In the genomic region with DNA sequence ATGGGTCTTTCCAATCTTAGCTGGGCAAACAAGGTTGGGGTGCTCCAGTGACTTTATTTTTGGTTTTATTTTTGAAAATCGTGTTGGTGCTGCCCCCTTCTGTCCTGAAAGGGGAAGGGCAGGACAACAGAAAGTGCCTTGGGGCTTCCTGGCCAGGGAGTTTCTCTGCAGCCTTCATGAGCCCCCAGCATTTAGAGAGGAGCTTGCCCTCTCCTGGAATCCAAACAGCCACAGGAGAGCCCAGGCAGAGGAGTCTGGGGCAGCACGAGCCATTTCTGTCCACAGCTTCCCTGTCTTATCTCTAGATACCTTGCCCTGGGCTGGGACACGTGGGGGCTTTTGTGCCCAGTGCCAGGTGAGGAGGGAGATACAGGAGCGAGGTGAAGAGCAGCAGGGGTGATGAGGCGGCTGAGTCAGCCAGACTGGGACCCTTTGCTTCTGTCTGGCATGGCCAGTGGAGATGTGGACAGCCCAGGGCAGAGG, we compare ENCODE assay signal across 9 cellular contexts. TPM values are rescaled to one million over a fixed set of nuclear protein-coding genes. Genes with fewer than 3 reads are reported as not detected.
DNase-seq lines count a peak whose midpoint lies in the region; ATAC-seq, FAIRE-seq and TF ChIP-seq lines count a peak whose summit lies in the region.
"Had no signal": no experiment of that assay in that cellular context is flagged by ENCODE, and none has a peak within 500 bp of the region (broad histone marks: within the 10 kb centered on the region; RNA-seq: fewer than 3 reads in every experiment).

No MANE protein-coding gene starts in this region.

- H3K4me3 ChIP-seq in H7 (ENCODE audit: insufficient read depth, low read depth, low read length), result no peak overlapping the region
- H3K4me3 ChIP-seq in Peyer's patch, result no peak overlapping the region
- no peak overlapping the region for H3K4me3 ChIP-seq in GM12878
- H3K4me3 ChIP-seq in kidney epithelial cell (ENCODE audit: low read depth, low read length), result no peak overlapping the region
- H3K4me3 ChIP-seq in stomach, result peak overlapping the region in 1 of 4 donors; percentile 6
- H3K4me3 ChIP-seq: SK-N-MC had no signal

- peak overlapping the region; percentile 21 for H3K4me3 Mint-ChIP-seq in CD4-positive, alpha-beta T cell

- H4K20me1 ChIP-seq in GM12878 (ENCODE audit: control insufficient read depth, insufficient read depth), result no peaks in the 10 kb centered on the region

- no peak overlapping the region for H3K27ac ChIP-seq in CD4-positive, alpha-beta T cell (ENCODE audit: low read depth, low read length)
- H3K27ac ChIP-seq in Peyer's patch (peak overlapping the region in 1 of 4 donors; percentile 21), GM12878 (ENCODE audit: control insufficient read depth, insufficient read depth) (peak overlapping the region; percentile 40; the same call in 1 of the 2 replicates), stomach (peak overlapping the region in 3 of 5 donors; percentile 3 to 39 (median 15))
- H3K27ac ChIP-seq: SK-N-MC had no signal

- peaks cover 27% of the 10 kb centered on the region for H3K79me2 ChIP-seq in GM12878 (ENCODE audit: control insufficient read depth, insufficient read depth, low read length)

- no peak for TF ChIP-seq EP300 in GM12878 (IDR thresholded peaks at IDR 0.05; ENCODE audit: borderline replicate concordance in 1 of 2, control insufficient read depth in 1 of 2, low read depth in 2 of 2, low read length in 2 of 2)
- no peak for TF ChIP-seq EP300 in stomach (IDR thresholded peaks at IDR 0.05)

- peak; percentile 57 for FAIRE-seq in GM12878 (lab: Jason Lieb, UNC)

- H3K27me3 ChIP-seq in CD4-positive, alpha-beta T cell (ENCODE audit: control insufficient read depth, insufficient read depth, low read length), result no peaks in the 10 kb centered on the region
- H3K27me3 ChIP-seq in H7 (ENCODE audit: control insufficient read depth, insufficient read depth, low read length), result no peaks in the 10 kb centered on the region; the same call in 1 of the 2 replicates
- no peaks in the 10 kb centered on the region for H3K27me3 ChIP-seq in Peyer's patch
- H3K27me3 ChIP-seq in GM12878 (replicated peaks in 1 of 2; ENCODE audit: control insufficient read depth in 2 of 2, insufficient read depth in 2 of 2, low read length in 1 of 2), result no peaks in the 10 kb centered on the region
- no peaks in the 10 kb centered on the region for H3K27me3 ChIP-seq in kidney epithelial cell (ENCODE audit: control insufficient read depth, insufficient read depth, low read length)
- H3K27me3 ChIP-seq in stomach, result no peaks in the 10 kb centered on the region

- no peak overlapping the region; the same call in 1 of the 2 replicates for H3K4me2 ChIP-seq in GM12878 (ENCODE audit: control insufficient read depth, insufficient read depth)

- 21% methylated on average over 5 of the region's 5 CpGs for WGBS in GM12878 (ENCODE audit: insufficient coverage, insufficient replicate concordance, low lambda C conversion rate, missing lambda C conversion rate)
- 25 to 46% (median 39%) methylated on average over 3 to 5 of the region's 5 CpGs for WGBS in stomach, 5 donors

- in situ Hi-C loops in GM12878 (cut with MboI), result loop anchor here (5.0 kb wide), 1 partner anchor 151 kb away; no protein-coding TSS in a partner anchor

- no peak overlapping the region; the same call in 1 of the 2 replicates for H2AFZ ChIP-seq in GM12878 (ENCODE audit: control insufficient read depth, low read depth, low read length)

- no peaks in the 10 kb centered on the region for H3K9me3 ChIP-seq in CD4-positive, alpha-beta T cell (ENCODE audit: control insufficient read depth, low read length)
- no peaks in the 10 kb centered on the region for H3K9me3 ChIP-seq in Peyer's patch
- H3K9me3 ChIP-seq in GM12878 (replicated peaks; ENCODE audit: control insufficient read depth, insufficient read depth, low read length), result no peaks in the 10 kb centered on the region
- no peaks in the 10 kb centered on the region for H3K9me3 ChIP-seq in stomach

- no peaks in the 10 kb centered on the region for H3K9me3 Mint-ChIP-seq in CD4-positive, alpha-beta T cell

- CTCF ChIA-PET in CD4-positive, alpha-beta T cell (lab: Charles Lee), result interaction anchor here (0.9 to 1.5 kb wide), 11 partner anchors 9 to 261 kb away, joined by 3 to 8 read pairs (median 3); a partner anchor contains a TSS
- CTCF ChIA-PET in GM12878 (lab: Yijun Ruan, JAX), result interaction anchor here (0.6 to 7.7 kb wide), 38 partner anchors 9 to 335 kb away, joined by 3 to 61 read pairs (median 6); a partner anchor contains a TSS

- TF ChIP-seq RAD21 in GM12878 (IDR thresholded peaks at IDR 0.05; ENCODE audit: insufficient read depth, low read depth, low read length), result peak; percentile 71

- peak in 8 of 10 experiments; percentile 11 to 40 (median 20) for DNase-seq in CD4-positive, alpha-beta T cell
- DNase-seq in H7, result peak; percentile 77
- DNase-seq in Peyer's patch, result peak in 2 of 3 donors; percentile 46 to 70
- DNase-seq in GM12878 (ENCODE audit: low read depth, low spot score), result no peak
- DNase-seq in kidney epithelial cell (ENCODE audit: low read depth), result no peak
- no peak for DNase-seq in stomach
- DNase-seq in NCI-H1048 (lab: John Stamatoyannopoulos, UW), result no peak

- POLR2A ChIA-PET in CD4-positive, alpha-beta T cell (lab: Charles Lee), result interaction anchor here (0.8 to 1.3 kb wide), 6 partner anchors 95 to 560 kb away, joined by 4 to 9 read pairs (median 5); a partner anchor contains a TSS
- POLR2A ChIA-PET in GM12878 (lab: Charles Lee), result interaction anchor here (0.6 to 7.2 kb wide), 8 partner anchors 9 to 261 kb away, joined by 3 to 55 read pairs (median 3); a partner anchor contains a TSS

- no peak overlapping the region for H3K27ac Mint-ChIP-seq in CD4-positive, alpha-beta T cell

- peaks cover 43% of the 10 kb centered on the region for H3K36me3 Mint-ChIP-seq in CD4-positive, alpha-beta T cell (ENCODE audit: low read depth)

- RAD21 ChIA-PET in GM12878 (lab: Charles Lee; ENCODE audit: unreplicated experiment), result interaction anchor here (1.0 to 7.6 kb wide), 10 partner anchors 17 to 261 kb away, joined by 3 to 89 read pairs (median 4); a partner anchor contains a TSS

- no peak for TF ChIP-seq POLR2A in Peyer's patch (IDR thresholded peaks at IDR 0.05)
- no peak for TF ChIP-seq POLR2A in GM12878 (IDR thresholded peaks at IDR 0.05; ENCODE audit: low read depth, low read length)
- no peak for TF ChIP-seq POLR2A in stomach (IDR thresholded peaks at IDR 0.05)

- no peaks in the 10 kb centered on the region for H3K27me3 Mint-ChIP-seq in CD4-positive, alpha-beta T cell

- H3K9ac ChIP-seq in GM12878 (ENCODE audit: control insufficient read depth, insufficient read depth, low read length), result no peak overlapping the region

- H3K4me1 Mint-ChIP-seq in CD4-positive, alpha-beta T cell (ENCODE audit: low read depth), result peaks cover 18% of the 10 kb centered on the region

- peak; percentile 85 for TF ChIP-seq CTCF in CD4-positive, alpha-beta T cell (IDR thresholded peaks at IDR 0.05)
- TF ChIP-seq CTCF in Peyer's patch (IDR thresholded peaks at IDR 0.05) (peak; percentile 78 to 86 (median 81)), GM12878 (IDR thresholded peaks at IDR 0.05 in 2 of 3, conservative IDR thresholded peaks at IDR 0.05 in 1 of 3; ENCODE audit: control insufficient read depth in 2 of 3, extremely low read depth in 1 of 3, insufficient read depth in 1 of 3, low read depth in 3 of 3, low read length in 3 of 3) (peak; percentile 78 to 84 (median 80)), kidney epithelial cell (IDR thresholded peaks at IDR 0.05; ENCODE audit: insufficient read depth, low read length, poor library complexity, severe bottlenecking) (peak; percentile 83), stomach (IDR thresholded peaks at IDR 0.05) (peak in 5 of 7 experiments; percentile 58 to 93 (median 86))

- no TSS peak for BruUV-seq in GM12878 (replicated peaks; lab: Mats Ljungman, UMichigan)

- H3K36me3 ChIP-seq in H7 (replicated peaks; ENCODE audit: control insufficient read depth, insufficient read depth, low read length), result no peaks in the 10 kb centered on the region
- H3K36me3 ChIP-seq in Peyer's patch, result peaks cover 0 to 12% (median 0%) of the 10 kb centered on the region in 3 donors
- peaks cover 0 to 30% of the 10 kb centered on the region in 2 experiments; a peak in 3 of 4 replicates for H3K36me3 ChIP-seq in GM12878 (ENCODE audit: control insufficient read depth in 2 of 2, insufficient read depth in 2 of 2, low read length in 1 of 2)
- H3K36me3 ChIP-seq in kidney epithelial cell (ENCODE audit: control insufficient read depth, insufficient read depth, low read length), result no peaks in the 10 kb centered on the region
- peaks cover 3 to 46% (median 36%) of the 10 kb centered on the region in 4 donors for H3K36me3 ChIP-seq in stomach

- SMC1A ChIA-PET in GM12878 (lab: Charles Lee; ENCODE audit: uncharacterized antibody, unreplicated experiment), result interaction anchor here (0.9 to 3.6 kb wide), 18 partner anchors 12 to 262 kb away, joined by 3 to 40 read pairs (median 4); a partner anchor contains a TSS

- H3K4me1 ChIP-seq in Peyer's patch, result peaks cover 0 to 12% (median 8%) of the 10 kb centered on the region in 4 donors
- H3K4me1 ChIP-seq in GM12878 (ENCODE audit: control insufficient read depth, insufficient read depth, low read length), result peaks cover 12% of the 10 kb centered on the region
- H3K4me1 ChIP-seq in stomach, result peaks cover 6 to 40% (median 14%) of the 10 kb centered on the region in 4 donors

- intact Hi-C loops in CD4-positive, alpha-beta T cell (cut with DNase I, micrococcal nuclease), result loop anchor here (1.0 to 2.0 kb wide), 3 partner anchors 189 to 245 kb away; no protein-coding TSS in a partner anchor
- intact Hi-C loops in GM12878 (cut with micrococcal nuclease; ENCODE audit: unreplicated experiment) (loop anchor here (2.0 to 5.0 kb wide), 3 partner anchors 151 to 245 kb away; no protein-coding TSS in a partner anchor), stomach (cut with DNase I; ENCODE audit: low total_unique reads) (loop anchor here (10.0 kb wide), 1 partner anchor 169 kb away; a partner anchor contains a TSS)

- peak; percentile 43 for ATAC-seq in CD4-positive, alpha-beta T cell (ENCODE audit: poor library complexity)
- ATAC-seq in GM12878 (peak; percentile 56), HG02970 (IDR thresholded peaks at IDR 0.05; ENCODE audit: low FRiP score, unreplicated experiment) (no peak)

RNA-seq across cellular contexts. Expression of a gene that starts 4.4 kb away (rescaled TPM):
- total RNA-seq in CD4-positive, alpha-beta T cell, result 10 to 100 TPM; 12.2 to 14.1 TPM
- total RNA-seq in H7 (2014; rRNA removed; shearing (Covaris generic)), result 16.3 and 18.2 TPM in 2 replicates
- total RNA-seq in Peyer's patch, result 10 to 100 TPM; 44.6 to 87.7 (median 51.5) TPM
- 30.5 and 32.9 TPM in 2 replicates for total RNA-seq in GM12878 (2013; cell fraction: nucleolus; rRNA removed)
- 10.7 and 12.8 TPM in 2 replicates for total RNA-seq in GM12878 (2014; rRNA removed)
- total RNA-seq in GM12878 (2014; rRNA removed; fragmentation: Illumina TruSeq; extraction: Trizol), result 10.2 and 11.7 TPM in 2 replicates
- 10.3 and 11.5 TPM in 2 replicates for total RNA-seq in GM12878 (2021)
- 3.7 TPM for polyA plus RNA-seq in GM12878 (2011; ENCODE audit: low read depth)
- polyA plus RNA-seq in GM12878 (2011; rRNA removed), result 4.9 and 5.8 TPM in 2 replicates
- 7.6 and 8.8 TPM in 2 replicates for polyA plus RNA-seq in GM12878 (2011; cell fraction: cytosol; rRNA removed)
- polyA plus RNA-seq in GM12878 (2011; cell fraction: nucleus; rRNA removed), result 8.4 and 10.5 TPM in 2 replicates
- 6.3 and 9.0 TPM in 2 replicates for polyA plus RNA-seq in GM12878 (2012)
- polyA plus RNA-seq in GM12878 (2014; fragmentation: Illumina TruSeq; extraction: Trizol), result 10.5 and 16.3 TPM in 2 replicates
- 1 to 10 TPM; 1.3 to 2.5 TPM for polyA plus RNA-seq in GM12878 (2014; fragmentation: Nextera tagmentation; extraction: Ambion mirVana)
- polyA plus RNA-seq in GM12878 (2014; rRNA removed), result 10.6 and 14.2 TPM in 2 replicates
- polyA plus RNA-seq in GM12878 (2016; fragmentation: Nextera tagmentation; extraction: Ambion mirVana), result 1 to 10 TPM; 4.7 to 6.0 TPM
- polyA minus RNA-seq in GM12878 (2011; rRNA and poly(A)+ RNA removed), result 9.8 and 12.7 TPM in 2 replicates
- polyA minus RNA-seq in GM12878 (2011; cell fraction: cytosol; rRNA and poly(A)+ RNA removed), result 8.7 and 14.0 TPM in 2 replicates
- 5.9 and 11.1 TPM in 2 replicates for polyA minus RNA-seq in GM12878 (2011; cell fraction: nucleus; rRNA and poly(A)+ RNA removed)
- 26.6 and 29.6 TPM in 2 replicates for total RNA-seq in kidney epithelial cell
- total RNA-seq in stomach, result 100 to 1,000 TPM in 2 of 5 donors, 10 to 100 TPM in 3; 40.2 to 121 (median 73.3) TPM
- polyA plus RNA-seq in stomach, result 10 to 100 TPM; 18.6 to 43.9 (median 25.1) TPM

RNA-seq across cellular contexts. Expression of a gene that starts 15.3 kb away (rescaled TPM):
- not detected for total RNA-seq in CD4-positive, alpha-beta T cell
- 1.9 and 2.6 TPM in 2 replicates for total RNA-seq in H7 (2014; rRNA removed; shearing (Covaris generic))
- 10 to 100 TPM in 1 of 4 donors, 1 to 10 TPM in 2, not detected in 1; 3.7 to 64.4 (median 4.3) TPM for total RNA-seq in Peyer's patch
- not detected in 2 replicates for total RNA-seq in GM12878 (2013; cell fraction: nucleolus; rRNA removed)
- total RNA-seq in GM12878 (2014; rRNA removed), result 0.34 TPM in 1 of 2 replicates, not detected in the other
- total RNA-seq in GM12878 (2014; rRNA removed; fragmentation: Illumina TruSeq; extraction: Trizol), result not detected in 2 replicates
- total RNA-seq in GM12878 (2021), result not detected in 2 replicates
- polyA plus RNA-seq in GM12878 (2011; ENCODE audit: low read depth), result not detected
- polyA plus RNA-seq in GM12878 (2011; rRNA removed), result 0.11 and 0.19 TPM in 2 replicates
- 0.10 and 0.36 TPM in 2 replicates for polyA plus RNA-seq in GM12878 (2011; cell fraction: cytosol; rRNA removed)
- 1.4 and 2.0 TPM in 2 replicates for polyA plus RNA-seq in GM12878 (2011; cell fraction: nucleus; rRNA removed)
- 3.2 and 5.3 TPM in 2 replicates for polyA plus RNA-seq in GM12878 (2012)
- polyA plus RNA-seq in GM12878 (2014; fragmentation: Illumina TruSeq; extraction: Trizol), result not detected in 2 replicates
- under 1 TPM in 1 of 2 experiments, not detected in 1; 0.29 TPM for polyA plus RNA-seq in GM12878 (2014; fragmentation: Nextera tagmentation; extraction: Ambion mirVana)
- polyA plus RNA-seq in GM12878 (2014; rRNA removed), result 0.35 TPM in 1 of 2 replicates, not detected in the other
- polyA plus RNA-seq in GM12878 (2016; fragmentation: Nextera tagmentation; extraction: Ambion mirVana), result 1 to 10 TPM in 1 of 2 experiments, under 1 TPM in 1; 0.23 to 1.1 TPM
- not detected in 2 replicates for polyA minus RNA-seq in GM12878 (2011; rRNA and poly(A)+ RNA removed)
- not detected in 2 replicates for polyA minus RNA-seq in GM12878 (2011; cell fraction: cytosol; rRNA and poly(A)+ RNA removed)
- polyA minus RNA-seq in GM12878 (2011; cell fraction: nucleus; rRNA and poly(A)+ RNA removed), result not detected in 2 replicates
- 0.27 TPM in 1 of 2 replicates, not detected in the other for total RNA-seq in kidney epithelial cell
- total RNA-seq in stomach, result not detected
- 1 to 10 TPM; 3.3 to 5.3 (median 5.0) TPM for polyA plus RNA-seq in stomach

RNA-seq across cellular contexts. Expression of a gene that starts 16.7 kb away (rescaled TPM):
- 10 to 100 TPM; 29.1 to 33.9 TPM for total RNA-seq in CD4-positive, alpha-beta T cell
- 11.0 and 20.3 TPM in 2 replicates for total RNA-seq in H7 (2014; rRNA removed; shearing (Covaris generic))
- total RNA-seq in Peyer's patch, result 100 to 1,000 TPM in 1 of 4 donors, 10 to 100 TPM in 3; 35.0 to 120 (median 57.3) TPM
- total RNA-seq in GM12878 (2013; cell fraction: nucleolus; rRNA removed), result 63.2 and 75.7 TPM in 2 replicates
- total RNA-seq in GM12878 (2014; rRNA removed), result 11.9 and 13.8 TPM in 2 replicates
- 8.3 and 8.8 TPM in 2 replicates for total RNA-seq in GM12878 (2014; rRNA removed; fragmentation: Illumina TruSeq; extraction: Trizol)
- 17.1 and 24.7 TPM in 2 replicates for total RNA-seq in GM12878 (2021)
- polyA plus RNA-seq in GM12878 (2011; ENCODE audit: low read depth), result 15.9 TPM
- 16.9 and 28.9 TPM in 2 replicates for polyA plus RNA-seq in GM12878 (2011; rRNA removed)
- 26.1 and 30.0 TPM in 2 replicates for polyA plus RNA-seq in GM12878 (2011; cell fraction: cytosol; rRNA removed)
- polyA plus RNA-seq in GM12878 (2011; cell fraction: nucleus; rRNA removed), result 143 and 188 TPM in 2 replicates
- 24.7 and 25.7 TPM in 2 replicates for polyA plus RNA-seq in GM12878 (2012)
- polyA plus RNA-seq in GM12878 (2014; fragmentation: Illumina TruSeq; extraction: Trizol), result 9.5 and 14.7 TPM in 2 replicates
- polyA plus RNA-seq in GM12878 (2014; fragmentation: Nextera tagmentation; extraction: Ambion mirVana), result under 1 TPM; 0.09 to 0.14 TPM
- polyA plus RNA-seq in GM12878 (2014; rRNA removed), result 33.8 and 35.9 TPM in 2 replicates
- polyA plus RNA-seq in GM12878 (2016; fragmentation: Nextera tagmentation; extraction: Ambion mirVana), result 1 to 10 TPM; 6.5 to 7.1 TPM
- polyA minus RNA-seq in GM12878 (2011; rRNA and poly(A)+ RNA removed), result 18.7 and 38.4 TPM in 2 replicates
- polyA minus RNA-seq in GM12878 (2011; cell fraction: cytosol; rRNA and poly(A)+ RNA removed), result 10.2 and 11.4 TPM in 2 replicates
- polyA minus RNA-seq in GM12878 (2011; cell fraction: nucleus; rRNA and poly(A)+ RNA removed), result 33.0 and 54.5 TPM in 2 replicates
- 61.3 and 85.6 TPM in 2 replicates for total RNA-seq in kidney epithelial cell
- total RNA-seq in stomach, result 100 to 1,000 TPM in 2 of 5 donors, 10 to 100 TPM in 2, 1 to 10 TPM in 1; 8.5 to 149 (median 83.2) TPM
- 1 to 10 TPM; 2.4 to 7.8 (median 4.0) TPM for polyA plus RNA-seq in stomach

RNA-seq across cellular contexts. Expression of a gene that starts 21.2 kb away (rescaled TPM):
- total RNA-seq in CD4-positive, alpha-beta T cell, result 1 to 10 TPM; 3.1 to 4.0 TPM
- 1.1 and 8.2 TPM in 2 replicates for total RNA-seq in H7 (2014; rRNA removed; shearing (Covaris generic))
- total RNA-seq in Peyer's patch (100 to 1,000 TPM in 3 of 4 donors, 10 to 100 TPM in 1; 27.5 to 151 (median 125) TPM), GM12878 (2014; rRNA removed) (0.87 and 0.96 TPM in 2 replicates), GM12878 (2014; rRNA removed; fragmentation: Illumina TruSeq; extraction: Trizol) (0.76 and 0.88 TPM in 2 replicates), GM12878 (2021) (1.7 and 1.8 TPM in 2 replicates), kidney epithelial cell (7.5 and 13.5 TPM in 2 replicates), stomach (100 to 1,000 TPM; 111 to 312 (median 139) TPM)
- 1.6 and 2.1 TPM in 2 replicates for total RNA-seq in GM12878 (2013; cell fraction: nucleolus; rRNA removed)
- polyA plus RNA-seq in GM12878 (2011; ENCODE audit: low read depth), result 2.0 TPM
- polyA plus RNA-seq in GM12878 (2011; rRNA removed) (0.82 and 1.3 TPM in 2 replicates), GM12878 (2014; fragmentation: Illumina TruSeq; extraction: Trizol) (1.4 and 1.5 TPM in 2 replicates), GM12878 (2014; fragmentation: Nextera tagmentation; extraction: Ambion mirVana) (under 1 TPM in 1 of 2 experiments, not detected in 1; 0.31 TPM), GM12878 (2014; rRNA removed) (1.9 and 2.8 TPM in 2 replicates), GM12878 (2016; fragmentation: Nextera tagmentation; extraction: Ambion mirVana) (under 1 TPM; 0.73 to 0.86 TPM), stomach (100 to 1,000 TPM in 1 of 3 donors, 10 to 100 TPM in 2; 68.9 to 216 (median 84.2) TPM)
- polyA plus RNA-seq in GM12878 (2011; cell fraction: cytosol; rRNA removed), result 1.5 and 1.7 TPM in 2 replicates
- 1.6 and 2.1 TPM in 2 replicates for polyA plus RNA-seq in GM12878 (2011; cell fraction: nucleus; rRNA removed)
- polyA plus RNA-seq in GM12878 (2012), result 2.0 and 2.1 TPM in 2 replicates
- polyA minus RNA-seq in GM12878 (2011; rRNA and poly(A)+ RNA removed), result 1.9 and 2.3 TPM in 2 replicates
- polyA minus RNA-seq in GM12878 (2011; cell fraction: cytosol; rRNA and poly(A)+ RNA removed), result 0.83 and 2.0 TPM in 2 replicates
- 0.77 and 1.1 TPM in 2 replicates for polyA minus RNA-seq in GM12878 (2011; cell fraction: nucleus; rRNA and poly(A)+ RNA removed)

RNA-seq across cellular contexts. Expression of a gene that starts 52.9 kb away (rescaled TPM):
- total RNA-seq in CD4-positive, alpha-beta T cell, result 1 to 10 TPM; 3.8 to 4.6 TPM
- total RNA-seq in H7 (2014; rRNA removed; shearing (Covaris generic)), result 4.4 and 4.8 TPM in 2 replicates
- total RNA-seq in Peyer's patch (100 to 1,000 TPM in 2 of 4 donors, 10 to 100 TPM in 2; 55.9 to 187 (median 108) TPM), GM12878 (2014; rRNA removed) (0.73 and 1.1 TPM in 2 replicates), GM12878 (2014; rRNA removed; fragmentation: Illumina TruSeq; extraction: Trizol) (0.09 and 0.27 TPM in 2 replicates), GM12878 (2021) (1.2 and 1.3 TPM in 2 replicates), kidney epithelial cell (2.8 and 4.0 TPM in 2 replicates), stomach (100 to 1,000 TPM; 168 to 404 (median 234) TPM)
- 7.5 and 10.3 TPM in 2 replicates for total RNA-seq in GM12878 (2013; cell fraction: nucleolus; rRNA removed)
- 0.91 TPM for polyA plus RNA-seq in GM12878 (2011; ENCODE audit: low read depth)
- polyA plus RNA-seq in GM12878 (2011; rRNA removed) (0.96 and 1.1 TPM in 2 replicates), GM12878 (2014; fragmentation: Illumina TruSeq; extraction: Trizol) (0.38 and 0.51 TPM in 2 replicates), GM12878 (2014; fragmentation: Nextera tagmentation; extraction: Ambion mirVana) (under 1 TPM; 0.10 to 0.16 TPM), GM12878 (2014; rRNA removed) (0.34 and 1.4 TPM in 2 replicates), GM12878 (2016; fragmentation: Nextera tagmentation; extraction: Ambion mirVana) (under 1 TPM; 0.20 to 0.32 TPM), stomach (100 to 1,000 TPM in 1 of 3 donors, 10 to 100 TPM in 2; 61.6 to 161 (median 98.4) TPM)
- polyA plus RNA-seq in GM12878 (2011; cell fraction: cytosol; rRNA removed), result 0.18 and 0.25 TPM in 2 replicates
- 2.9 and 3.4 TPM in 2 replicates for polyA plus RNA-seq in GM12878 (2011; cell fraction: nucleus; rRNA removed)
- 0.73 and 0.81 TPM in 2 replicates for polyA plus RNA-seq in GM12878 (2012)
- polyA minus RNA-seq in GM12878 (2011; rRNA and poly(A)+ RNA removed), result 0.98 TPM in 1 of 2 replicates, not detected in the other
- polyA minus RNA-seq in GM12878 (2011; cell fraction: cytosol; rRNA and poly(A)+ RNA removed), result not detected in 2 replicates
- 0.48 and 0.97 TPM in 2 replicates for polyA minus RNA-seq in GM12878 (2011; cell fraction: nucleus; rRNA and poly(A)+ RNA removed)

Comparison
In these comparisons a context has a peak if more than half of its experiments do, and no peak if none do; other contexts are left out.
1. DNase-seq: peak in CD4-positive, alpha-beta T cell (8 of 10), H7 (single experiment) and Peyer's patch (2 of 3); none in GM12878 (single experiment), kidney epithelial cell (single experiment), stomach (single experiment) and NCI-H1048 (single experiment).
2. Peak in every context shown above with its lines, with median percentiles within 50 percentile points of each other: CTCF ChIP-seq.